In genomic region chr10:62422068-62422590, GRCh38 we compare ENCODE assay signal across 17 cellular contexts. TPM values are rescaled to one million over a fixed set of nuclear protein-coding genes. Genes with fewer than 3 reads are reported as not detected.
DNase-seq lines count a peak whose midpoint lies in the region; ATAC-seq and TF ChIP-seq lines count a peak whose summit lies in the region.
"Had no signal": no experiment of that assay in that cellular context is flagged by ENCODE, and none has a peak within 500 bp of the region (broad histone marks: within the 10 kb centered on the region; RNA-seq: fewer than 3 reads in every experiment).

No MANE protein-coding gene starts in this region.

- peaks cover 16% of the 10 kb centered on the region for H3K27me3 Mint-ChIP-seq in nephron progenitor cell (ENCODE audit: low read depth, poor library complexity)

- H3K4me3 Mint-ChIP-seq in nephron progenitor cell = no peak overlapping the region
- H3K4me3 Mint-ChIP-seq: activated T-cell treated with anti-CD3 and anti-CD28 coated beads, Interleukin-2, amount 50 U/mL, for 72 hours; brain; naive thymus-derived CD8-positive, alpha-beta T cell had no signal

- no peak for TF ChIP-seq CTCF in epithelial cell of esophagus (IDR thresholded peaks at IDR 0.05; ENCODE audit: insufficient read depth, low read depth, low read length, missing control alignments)
- TF ChIP-seq CTCF in nephron progenitor cell (IDR thresholded peaks at IDR 0.05) = no peak

- no peaks in the 10 kb centered on the region for H3K4me1 Mint-ChIP-seq in nephron progenitor cell
- H3K4me1 Mint-ChIP-seq: brain; naive thymus-derived CD8-positive, alpha-beta T cell had no signal

- no peak for ATAC-seq in HG03442 (IDR thresholded peaks at IDR 0.05; ENCODE audit: unreplicated experiment)
- ATAC-seq: activated T-cell treated with anti-CD3 and anti-CD28 coated beads, Interleukin-2, amount 50 U/mL, for 72 hours; naive thymus-derived CD8-positive, alpha-beta T cell had no signal

- no peaks in the 10 kb centered on the region for H3K9me3 Mint-ChIP-seq in nephron progenitor cell
- H3K9me3 Mint-ChIP-seq: activated T-cell treated with anti-CD3 and anti-CD28 coated beads, Interleukin-2, amount 50 U/mL, for 72 hours; naive thymus-derived CD8-positive, alpha-beta T cell had no signal

- peak; percentile 54 for DNase-seq in GM03348 (ENCODE audit: low spot score)
- peak; percentile 22 for DNase-seq in OCI-M1 (lab: John Stamatoyannopoulos, UW)
- peak; percentile 49 for DNase-seq in epithelial cell of esophagus (ENCODE audit: low read depth)
- DNase-seq in renal cortical epithelial cell (ENCODE audit: low read depth) = peak; percentile 80
- no peak for DNase-seq in hypothalamus (lab: John Stamatoyannopoulos, UW)
- DNase-seq in nephron progenitor cell = no peak
- DNase-seq in globus pallidus (ENCODE audit: low spot score) = no peak
- DNase-seq: activated CD4-positive, alpha-beta T cell treated with anti-CD3 and anti-CD28 coated beads for 4 hours; activated T-cell treated with anti-CD3 and anti-CD28 coated beads, Interleukin-2, amount 50 U/mL, for 72 hours; kidney glomerular epithelial cell; naive thymus-derived CD8-positive, alpha-beta T cell; NCI-H1694 treated with DMSO at 0.1 percent for 48 hours; NK-92 treated with Interleukin-12 subunit alpha and Interleukin-12 subunit beta, amount 100 ng/mL, for 24 hours; SW 1271 had no signal

- H3K27ac Mint-ChIP-seq in nephron progenitor cell = no peak overlapping the region
- H3K27ac Mint-ChIP-seq: activated T-cell treated with anti-CD3 and anti-CD28 coated beads, Interleukin-2, amount 50 U/mL, for 72 hours; brain; naive thymus-derived CD8-positive, alpha-beta T cell had no signal

- H3K36me3 Mint-ChIP-seq in nephron progenitor cell (ENCODE audit: low read depth) = no peaks in the 10 kb centered on the region
- H3K36me3 Mint-ChIP-seq: brain; naive thymus-derived CD8-positive, alpha-beta T cell had no signal

- no peak overlapping the region for H3K4me3 ChIP-seq in epithelial cell of esophagus (ENCODE audit: low read length)
- H3K4me3 ChIP-seq: thoracic aorta had no signal

RNA-seq across cellular contexts. Expression of gene ZNF365, which starts 48.0 kb away (rescaled TPM):
- total RNA-seq in renal cortical epithelial cell = 6.7 and 8.2 TPM in 2 replicates
- total RNA-seq: naive thymus-derived CD8-positive, alpha-beta T cell had no signal

Comparison
In these comparisons a context has a peak if more than half of its experiments do, and no peak if none do; other contexts are left out.
1. DNase-seq: peak in GM03348 (single experiment), OCI-M1 (single experiment), epithelial cell of esophagus (single experiment) and renal cortical epithelial cell (single experiment); none in hypothalamus (0 of 51), nephron progenitor cell (single experiment) and globus pallidus (single experiment).